ENCODE assay signal across 11 cellular contexts in the genomic region with DNA sequence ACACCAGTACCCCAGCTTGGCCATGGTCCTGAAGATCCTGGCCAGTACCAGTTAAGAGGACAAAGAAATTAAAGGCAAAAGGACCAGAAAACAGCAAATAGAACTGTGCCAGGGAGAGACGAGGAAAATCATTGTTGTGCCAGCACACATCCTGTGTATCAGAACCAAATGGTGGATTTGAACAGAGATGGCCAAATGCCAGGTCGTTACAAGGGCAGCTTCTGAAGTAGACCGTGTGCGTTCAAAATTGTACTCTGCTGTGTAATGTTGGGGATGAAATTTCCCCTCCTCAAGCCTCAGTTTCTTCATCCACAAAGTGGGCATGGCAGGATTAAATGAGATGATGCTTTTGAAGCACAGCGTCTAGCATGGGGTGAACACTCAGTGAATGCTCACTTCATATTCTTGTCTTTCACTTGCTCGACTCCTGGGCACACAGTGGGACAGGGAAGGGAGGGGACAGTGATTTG. TPM values are rescaled to one million over a fixed set of nuclear protein-coding genes. Genes with fewer than 3 reads are reported as not detected.
DNase-seq lines count a peak whose midpoint lies in the region; ATAC-seq, FAIRE-seq and TF ChIP-seq lines count a peak whose summit lies in the region.
"Had no signal": no experiment of that assay in that cellular context is flagged by ENCODE, and none has a peak within 500 bp of the region (broad histone marks: within the 10 kb centered on the region; RNA-seq: fewer than 3 reads in every experiment).

No MANE protein-coding gene starts in this region.

- TF ChIP-seq POLR2A in suprapubic skin (IDR thresholded peaks at IDR 0.05), result no peak

- no peaks in the 10 kb centered on the region for H3K36me3 ChIP-seq in brain microvascular endothelial cell (replicated peaks)
- H3K36me3 ChIP-seq in kidney (ENCODE audit: control insufficient read depth in 1 of 2, insufficient read depth in 2 of 2, low read length in 2 of 2), result no peaks in the 10 kb centered on the region
- no peaks in the 10 kb centered on the region for H3K36me3 ChIP-seq in suprapubic skin

- peak overlapping the region in 1 of 2 donors; percentile 38 for H3K9ac ChIP-seq in kidney (ENCODE audit: low read length in 2 of 2)

- WGBS in suprapubic skin, result 48% methylated on average over 6 of the region's 6 CpGs

- in situ Hi-C loops in brain microvascular endothelial cell (cut with HindIII; ENCODE audit: low pct_ligation_motif_present, low sequenced_read_pairs), result no loop called here

- no peak for TF ChIP-seq EP300 in suprapubic skin (IDR thresholded peaks at IDR 0.05)

- H3K4me3 ChIP-seq in HL-60 (replicated peaks; ENCODE audit: insufficient read depth, low read length) (no peak overlapping the region), brain microvascular endothelial cell (ENCODE audit: low read depth, low read length) (no peak overlapping the region), kidney (ENCODE audit: low read length in 2 of 2) (no peak overlapping the region), suprapubic skin (no peak overlapping the region)

- no peak for ATAC-seq in HG02938 (IDR thresholded peaks at IDR 0.05; ENCODE audit: unreplicated experiment)
- ATAC-seq: WTC11 had no signal

- H3K27ac ChIP-seq in HL-60 (replicated peaks) (peak overlapping the region; percentile 55), brain microvascular endothelial cell (peak overlapping the region; percentile 70), kidney (ENCODE audit: low read depth in 2 of 2, low read length in 2 of 2) (peak overlapping the region; percentile 90 to 98), suprapubic skin (peak overlapping the region; percentile 73)

- FAIRE-seq in kidney (lab: Jason Lieb, UNC), result no peak
- FAIRE-seq: H54 had no signal

- H3K27me3 ChIP-seq in HL-60 (ENCODE audit: insufficient read depth, poor library complexity, severe bottlenecking) (no peaks in the 10 kb centered on the region), brain microvascular endothelial cell (replicated peaks) (no peaks in the 10 kb centered on the region), suprapubic skin (no peaks in the 10 kb centered on the region)

- no peak for TF ChIP-seq CTCF in HL-60 (IDR thresholded peaks at IDR 0.05; ENCODE audit: insufficient read depth, low read length)
- TF ChIP-seq CTCF in brain microvascular endothelial cell (IDR thresholded peaks at IDR 0.05; ENCODE audit: low read depth, low read length, missing control alignments), result no peak
- no peak for TF ChIP-seq CTCF in kidney (IDR thresholded peaks at IDR 0.05; ENCODE audit: borderline replicate concordance, extremely low read depth, insufficient read depth)
- no peak for TF ChIP-seq CTCF in suprapubic skin (IDR thresholded peaks at IDR 0.05)

- intact Hi-C loops in kidney (cut with DNase I), result no loop called here

- H3K9me3 ChIP-seq in kidney (ENCODE audit: control insufficient read depth in 1 of 2, low read length in 2 of 2) (no peaks in the 10 kb centered on the region), suprapubic skin (no peaks in the 10 kb centered on the region)

- peaks cover 27 to 29% of the 10 kb centered on the region in 2 donors for H3K4me1 ChIP-seq in kidney (ENCODE audit: control insufficient read depth in 1 of 2, insufficient read depth in 1 of 2, low read depth in 1 of 2, low read length in 2 of 2)
- H3K4me1 ChIP-seq in suprapubic skin, result peaks cover 42% of the 10 kb centered on the region

- DNase-seq in HL-60 (ENCODE audit: low read depth in 1 of 2, low spot score in 1 of 2) (no peak), brain microvascular endothelial cell (no peak), kidney (no peak), suprapubic skin (ENCODE audit: low spot score in 2 of 2) (no peak), ureter (ENCODE audit: low spot score) (no peak), SHP77 treated with DMSO at 0.1 percent for 48 hours (lab: John Stamatoyannopoulos, UW) (no peak)
- no peak for DNase-seq in stimulated activated CD4-positive, alpha-beta T cell treated with anti-CD3 and anti-CD28 coated beads, Interleukin-15, amount 100 ng/mL, for 24 hours
- DNase-seq: stimulated activated CD8-positive, alpha-beta memory T cell treated with anti-CD3 and anti-CD28 coated beads, Interleukin-4, amount 100 ng/mL, for 48 hours had no signal

RNA-seq across cellular contexts. Expression of a gene that starts 43.1 kb away (rescaled TPM):
- total RNA-seq in kidney, result 201 TPM
- 1,628 TPM for polyA plus RNA-seq in kidney (ENCODE audit: insufficient read depth, low read depth, low replicate concordance)
- 100 to 1,000 TPM in 3 of 4 donors, 10 to 100 TPM in 1; 98.4 to 308 (median 219) TPM for total RNA-seq in suprapubic skin
- total RNA-seq in ureter, result 705 TPM
